In genomic region chr11:65646921-65647701, GRCh38 we compare ENCODE assay signal across 1 cellular context.
TF ChIP-seq lines count a peak whose summit lies in the region.

No MANE protein-coding gene starts in this region.

TF ChIP-seq in A549, 52 proteins besides CTCF, POLR2A, EP300 and RAD21 (continued from another document):
- TF ChIP-seq E2F6 (IDR thresholded peaks at IDR 0.05; ENCODE audit: borderline replicate concordance, low read depth) (peak; percentile 65), RCOR1 (IDR thresholded peaks at IDR 0.05; ENCODE audit: low read depth, low read length) (no peak), HOXB5 (CRISPR knock-in tag; IDR thresholded peaks at IDR 0.05) (no peak), GATA3 (IDR thresholded peaks at IDR 0.05; ENCODE audit: borderline replicate concordance) (no peak), CEBPB (IDR thresholded peaks at IDR 0.05) (no peak), CHD2 (IDR thresholded peaks at IDR 0.05; ENCODE audit: low read length, partially characterized antibody) (no peak), FOSB (CRISPR knock-in tag; IDR thresholded peaks at IDR 0.05) (no peak), MAX (IDR thresholded peaks at IDR 0.05) (peak; percentile 66), HES2 (IDR thresholded peaks at IDR 0.05) (no peak), BCL3 (IDR thresholded peaks at IDR 0.05) (0 out of 3 replicates have a peak, but pooled peaks have one; percentile 25), RFX5 (IDR thresholded peaks at IDR 0.05) (no peak), MYC (IDR thresholded peaks at IDR 0.05; ENCODE audit: borderline replicate concordance, low read length) (peak; percentile 63; the same call in 1 of the 2 replicates), JUN (IDR thresholded peaks at IDR 0.05) (peak in 1 of 2 experiments; percentile 57; a peak in 2 of 5 replicates), USF2 (IDR thresholded peaks at IDR 0.05) (no peak), EHF (CRISPR knock-in tag; IDR thresholded peaks at IDR 0.05) (no peak), MAZ (IDR thresholded peaks at IDR 0.05; ENCODE audit: borderline replicate concordance, low read depth, low read length) (no peak), KDM5A (IDR thresholded peaks at IDR 0.05) (no peak), PHF8 (IDR thresholded peaks at IDR 0.05; ENCODE audit: borderline replicate concordance, low read depth) (peak; percentile 28; the same call in 1 of the 2 replicates), BHLHE40 (IDR thresholded peaks at IDR 0.05; ENCODE audit: low read depth, low read length) (no peak), RARB (CRISPR knock-in tag; IDR thresholded peaks at IDR 0.05) (no peak), ATOH8 (CRISPR knock-in tag; IDR thresholded peaks at IDR 0.05; ENCODE audit: low read depth) (no peak), HEYL (CRISPR knock-in tag; IDR thresholded peaks at IDR 0.05) (no peak)
